ENCODE assay signal across 31 cellular contexts in genomic region chr2:39739386-39739785, GRCh38. TPM values are rescaled to one million over a fixed set of nuclear protein-coding genes. Genes with fewer than 3 reads are reported as not detected.
DNase-seq lines count a peak whose midpoint lies in the region; ATAC-seq, FAIRE-seq and TF ChIP-seq lines count a peak whose summit lies in the region.
"Had no signal": no experiment of that assay in that cellular context is flagged by ENCODE, and none has a peak within 500 bp of the region (broad histone marks: within the 10 kb centered on the region; RNA-seq: fewer than 3 reads in every experiment).

No MANE protein-coding gene starts in this region.

- CTCF ChIA-PET in WTC11 (lab: Charles Lee) = interaction anchor here (2.4 kb wide), 1 partner anchor 10 kb away, joined by 10 read pairs; no protein-coding TSS in a partner anchor
- CTCF ChIA-PET in activated CD8-positive, alpha-beta memory T cell treated with anti-CD3 and anti-CD28 coated beads, Interleukin-2, amount 10 ng/mL, durations not matched to agents 7 days and 5 days (lab: Charles Lee) = interaction anchor here (3.0 kb wide), 1 partner anchor 10 kb away, joined by 10 read pairs; no protein-coding TSS in a partner anchor

- H3K4me3 ChIP-seq in small intestine (ENCODE audit: low read depth in 1 of 2, low read length in 2 of 2) = no peak overlapping the region
- H3K4me3 ChIP-seq: A549, coronary artery, esophagus muscularis mucosa, HAP-1, heart left ventricle, PC-9, SK-N-MC, vagina had no signal

- H3K36me3 ChIP-seq in small intestine (ENCODE audit: control insufficient read depth in 2 of 2, insufficient read depth in 2 of 2, low read length in 2 of 2) = peaks cover 7 to 18% of the 10 kb centered on the region in 2 donors

- POLR2A ChIA-PET in WTC11 (lab: Charles Lee) = no interaction called here

- H3K4me1 Mint-ChIP-seq in WTC11 = peaks cover 32% of the 10 kb centered on the region
- no peaks in the 10 kb centered on the region for H3K4me1 Mint-ChIP-seq in activated CD8-positive, alpha-beta memory T cell treated with anti-CD3 and anti-CD28 coated beads, Interleukin-2, amount 10 ng/mL, durations not matched to agents 7 days and 5 days

- no peak for FAIRE-seq in small intestine (lab: Jason Lieb, UNC)
- FAIRE-seq: A549, HepG2, keratinocyte had no signal

- H3K27ac ChIP-seq in small intestine (ENCODE audit: low read depth in 1 of 2, low read length in 1 of 2) = no peak overlapping the region
- H3K27ac ChIP-seq: A549, esophagus muscularis mucosa, heart left ventricle, PC-9, SK-N-MC, vagina had no signal

- H3K36me3 Mint-ChIP-seq in WTC11 = peaks cover 45% of the 10 kb centered on the region
- peaks cover 59% of the 10 kb centered on the region for H3K36me3 Mint-ChIP-seq in activated CD8-positive, alpha-beta memory T cell treated with anti-CD3 and anti-CD28 coated beads, Interleukin-2, amount 10 ng/mL, durations not matched to agents 7 days and 5 days

- no peaks in the 10 kb centered on the region for H3K9me3 ChIP-seq in small intestine (ENCODE audit: control insufficient read depth, low read depth)
- H3K9me3 ChIP-seq: A549, esophagus muscularis mucosa, HAP-1, heart left ventricle, vagina had no signal

- 30 to 56% (median 49%) methylated on average over 5 of the region's 5 CpGs for whole genome bisulfite sequencing in small intestine, 3 donors

- H3K27me3 Mint-ChIP-seq in WTC11 (ENCODE audit: low read depth) = no peaks in the 10 kb centered on the region
- no peaks in the 10 kb centered on the region for H3K27me3 Mint-ChIP-seq in activated CD8-positive, alpha-beta memory T cell treated with anti-CD3 and anti-CD28 coated beads, Interleukin-2, amount 10 ng/mL, durations not matched to agents 7 days and 5 days
- H3K27me3 Mint-ChIP-seq: CD4-positive, alpha-beta memory T cell had no signal

- peak overlapping the region; percentile 64 for H3K27ac Mint-ChIP-seq in WTC11
- H3K27ac Mint-ChIP-seq in activated CD8-positive, alpha-beta memory T cell treated with anti-CD3 and anti-CD28 coated beads, Interleukin-2, amount 10 ng/mL, durations not matched to agents 7 days and 5 days = no peak overlapping the region
- H3K27ac Mint-ChIP-seq: activated naive CD4-positive, alpha-beta T cell treated with anti-CD3 and anti-CD28 coated beads, Interleukin-2, amount 50 U/mL, for 72 hours; endodermal cell; natural killer cell had no signal

- no peak overlapping the region for H3K4me3 Mint-ChIP-seq in WTC11
- no peak overlapping the region for H3K4me3 Mint-ChIP-seq in activated CD8-positive, alpha-beta memory T cell treated with anti-CD3 and anti-CD28 coated beads, Interleukin-2, amount 10 ng/mL, durations not matched to agents 7 days and 5 days
- H3K4me3 Mint-ChIP-seq: CD4-positive, alpha-beta memory T cell; endodermal cell; natural killer cell had no signal

- H3K4me1 ChIP-seq in small intestine (ENCODE audit: control insufficient read depth in 2 of 2, insufficient read depth in 1 of 2, low read depth in 1 of 2, low read length in 1 of 2) = no peaks in the 10 kb centered on the region
- H3K4me1 ChIP-seq: A549 had no signal

- DNase-seq in WTC11 (ENCODE audit: low spot score) = no peak
- DNase-seq in kidney tubule cell (ENCODE audit: low spot score) = peak; percentile 40
- peak; percentile 25 for DNase-seq in small intestine
- DNase-seq in epidermal melanocyte (ENCODE audit: insufficient read length, low spot score) = no peak
- no peak for DNase-seq in activated CD8-positive, alpha-beta memory T cell treated with anti-CD3 and anti-CD28 coated beads, Interleukin-2, amount 10 ng/mL, durations not matched to agents 7 days and 5 days
- DNase-seq: activated CD4-positive, alpha-beta T cell treated with anti-CD3 and anti-CD28 coated beads, Interleukin-2, amount 50 U/mL, for 48 hours; activated CD8-positive, alpha-beta memory T cell treated with anti-CD3 and anti-CD28 coated beads, Interleukin-2, amount 50 U/mL, for 4 hours; CD4-positive, alpha-beta memory T cell; endodermal cell; foreskin fibroblast; heart left ventricle; Karpas-422; natural killer cell; NCI-H1417; NCI-H2029; NCI-H524 treated with DMSO at 0.1 percent for 48 hours; stimulated activated naive CD8-positive, alpha-beta T cell treated with anti-CD3 and anti-CD28 coated beads, Interleukin-15, Interleukin-2, amounts not matched to agents 100 U/mL and 50 U/mL, for 24 hours had no signal

- peak; percentile 39 for ATAC-seq in GM18508 (IDR thresholded peaks at IDR 0.05; ENCODE audit: insufficient read depth, unreplicated experiment)
- ATAC-seq in WTC11 = no peak
- no peak for ATAC-seq in GM18909 (IDR thresholded peaks at IDR 0.05; ENCODE audit: poor library complexity, unreplicated experiment)
- no peak for ATAC-seq in HG02840 (IDR thresholded peaks at IDR 0.05; ENCODE audit: low FRiP score, unreplicated experiment)
- ATAC-seq in activated CD8-positive, alpha-beta memory T cell treated with anti-CD3 and anti-CD28 coated beads, Interleukin-2, amount 10 ng/mL, durations not matched to agents 7 days and 5 days = no peak
- ATAC-seq: A549; activated CD4-positive, CD25-positive, alpha-beta regulatory T cell treated with anti-CD3 and anti-CD28 coated beads, Interleukin-2, amount 50 U/mL, for 24 hours; activated naive CD4-positive, alpha-beta T cell treated with anti-CD3 and anti-CD28 coated beads, Interleukin-2, amount 50 U/mL, for 72 hours; heart left ventricle; HepG2; natural killer cell; stimulated activated naive CD8-positive, alpha-beta T cell treated with anti-CD3 and anti-CD28 coated beads, Interleukin-15, Interleukin-2, amounts not matched to agents 100 U/mL and 50 U/mL, for 24 hours had no signal

- no peak for TF ChIP-seq CTCF in WTC11 (IDR thresholded peaks at IDR 0.05)

- no peaks in the 10 kb centered on the region for H3K27me3 ChIP-seq in small intestine (ENCODE audit: control insufficient read depth in 2 of 2, insufficient read depth in 2 of 2, low read length in 2 of 2)
- H3K27me3 ChIP-seq: esophagus muscularis mucosa, heart left ventricle, vagina had no signal

- peaks cover 4% of the 10 kb centered on the region; the same call in 1 of the 2 replicates for H3K9me3 Mint-ChIP-seq in WTC11
- no peaks in the 10 kb centered on the region for H3K9me3 Mint-ChIP-seq in activated CD8-positive, alpha-beta memory T cell treated with anti-CD3 and anti-CD28 coated beads, Interleukin-2, amount 10 ng/mL, durations not matched to agents 7 days and 5 days (ENCODE audit: low read depth)
- H3K9me3 Mint-ChIP-seq: CD4-positive, alpha-beta memory T cell; endodermal cell; natural killer cell had no signal

TF ChIP-seq in WTC11, 78 proteins besides CTCF, POLR2A, EP300 and RAD21 (continues in another document):
- TF ChIP-seq ARID4B (CRISPR knock-in tag; IDR thresholded peaks at IDR 0.05; ENCODE audit: borderline replicate concordance) = no peak
- TF ChIP-seq CREM (CRISPR knock-in tag; IDR thresholded peaks at IDR 0.05) = no peak
- TF ChIP-seq NFYB (CRISPR knock-in tag; conservative IDR thresholded peaks at IDR 0.05; ENCODE audit: low read depth) = no peak
- TF ChIP-seq TP53 (CRISPR knock-in tag; IDR thresholded peaks at IDR 0.05) = no peak
- TF ChIP-seq ZNF219 (CRISPR knock-in tag; IDR thresholded peaks at IDR 0.05; ENCODE audit: borderline replicate concordance) = no peak

RNA-seq across cellular contexts. Expression of gene THUMPD2, which starts 39.7 kb away (rescaled TPM):
- 13.6 to 19.6 TPM (median 14.7 TPM) in 3 replicates for total RNA-seq in WTC11 (2021)
- 10 to 100 TPM in 1 of 3 donors, 1 to 10 TPM in 2; 6.5 to 10.7 (median 8.9) TPM for polyA plus RNA-seq in small intestine
- total RNA-seq in activated CD8-positive, alpha-beta memory T cell treated with anti-CD3 and anti-CD28 coated beads, Interleukin-2, amount 10 ng/mL, durations not matched to agents 7 days and 5 days = 10 to 100 TPM; 16.0 to 20.8 TPM

Comparison
In these comparisons a context has a peak if more than half of its experiments do, and no peak if none do; other contexts are left out.
1. DNase-seq: peak in kidney tubule cell (single experiment) and small intestine (single experiment); none in WTC11 (single experiment), epidermal melanocyte (single experiment) and activated CD8-positive, alpha-beta memory T cell treated with anti-CD3 and anti-CD28 coated beads, Interleukin-2, amount 10 ng/mL, durations not matched to agents 7 days and 5 days (single experiment).